In the genomic region with DNA sequence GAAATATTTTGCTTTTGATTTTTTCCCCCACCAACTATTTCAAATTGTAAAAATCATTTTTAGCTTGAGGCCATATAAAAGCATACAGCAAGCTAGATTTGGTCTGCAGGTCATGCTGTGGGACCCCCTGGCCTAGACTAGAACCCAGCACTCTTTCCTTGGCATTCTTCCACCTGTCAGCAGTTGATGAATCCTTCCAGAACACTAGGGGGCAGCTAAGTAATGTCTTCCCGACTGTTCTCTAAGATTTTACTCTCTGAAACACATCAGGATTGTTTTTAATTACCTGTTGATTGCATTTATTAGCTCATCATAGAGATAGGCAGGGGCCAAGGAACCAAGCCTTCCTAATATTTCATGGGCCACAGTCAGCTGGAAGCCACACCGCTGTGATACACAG, we compare ENCODE assay signal across 12 cellular contexts.
DNase-seq lines count a peak whose midpoint lies in the region; ATAC-seq, FAIRE-seq and TF ChIP-seq lines count a peak whose summit lies in the region.
"Had no signal": no experiment of that assay in that cellular context is flagged by ENCODE, and none has a peak within 500 bp of the region (broad histone marks: within the 10 kb centered on the region; RNA-seq: fewer than 3 reads in every experiment).

No MANE protein-coding gene starts in this region.

- no peak for FAIRE-seq in HTR-8/SVneo (lab: Jason Lieb, UNC)

- no peak overlapping the region for H3K9ac ChIP-seq in liver (ENCODE audit: low read depth in 1 of 2, low read length in 2 of 2)

- H3K27me3 ChIP-seq in Caco-2 (replicated peaks; ENCODE audit: control insufficient read depth, insufficient read depth, low read length) (no peaks in the 10 kb centered on the region), liver (ENCODE audit: control insufficient read depth in 4 of 4, insufficient read depth in 4 of 4, low read length in 3 of 4) (no peaks in the 10 kb centered on the region)

- H3K4me3 ChIP-seq in Caco-2 (ENCODE audit: low read depth, low read length): no peak overlapping the region
- H3K4me3 ChIP-seq in HEK293 (ENCODE audit: low read depth, low read length): no peak overlapping the region
- no peak overlapping the region for H3K4me3 ChIP-seq in liver (ENCODE audit: low read depth in 1 of 3, low read length in 3 of 3)

- H3K4me1 ChIP-seq in Caco-2: peaks cover 13% of the 10 kb centered on the region
- H3K4me1 ChIP-seq in HEK293 (ENCODE audit: control insufficient read depth, insufficient read depth, low read length): no peaks in the 10 kb centered on the region
- no peaks in the 10 kb centered on the region for H3K4me1 ChIP-seq in liver (ENCODE audit: control insufficient read depth in 4 of 4, insufficient read depth in 4 of 4, low read length in 3 of 4)

- peak; percentile 26 to 48 for TF ChIP-seq RAD21 in liver (IDR thresholded peaks at IDR 0.05)

- intact Hi-C loops in Caco-2 (cut with micrococcal nuclease; ENCODE audit: unreplicated experiment): no loop called here

- H3K36me3 Mint-ChIP-seq in Caco-2 (ENCODE audit: insufficient read depth, unreplicated experiment) (no peaks in the 10 kb centered on the region), WTC11 (peaks cover 6% of the 10 kb centered on the region; the same call in 1 of the 2 replicates)

- TF ChIP-seq CTCF in Caco-2 (IDR thresholded peaks at IDR 0.05; ENCODE audit: insufficient read depth in 1 of 2, low read depth in 1 of 2, low read length in 1 of 2, severe bottlenecking in 1 of 2, unreplicated experiment in 1 of 2) (peak; percentile 16 to 21), HEK293 (tag by site-specific recombination; IDR thresholded peaks at IDR 0.05) (no peak), WTC11 (IDR thresholded peaks at IDR 0.05) (no peak), liver (IDR thresholded peaks at IDR 0.05; ENCODE audit: low read depth, low read length, missing input control) (no peak)

- no TSS peak for BruUV-seq in Caco-2 (replicated peaks; lab: Mats Ljungman, UMichigan)

- POLR2A ChIA-PET in Caco-2 (lab: Charles Lee) (no interaction called here), HEK293 (lab: Yijun Ruan, JAX) (no interaction called here), WTC11 (lab: Charles Lee) (no interaction called here)

- peaks cover 8% of the 10 kb centered on the region for H3K9me3 Mint-ChIP-seq in Caco-2 (ENCODE audit: unreplicated experiment)
- H3K9me3 Mint-ChIP-seq in WTC11: peaks cover 10% of the 10 kb centered on the region
- H3K9me3 Mint-ChIP-seq: central memory CD8-positive, alpha-beta T cell had no signal

- DNase-seq in Caco-2 (no peak), WTC11 (ENCODE audit: low spot score) (no peak), cerebellar nuclear complex (lab: John Stamatoyannopoulos, UW) (no peak), T1000 (lab: John Stamatoyannopoulos, UW) (no peak), HTR-8/SVneo (ENCODE audit: insufficient read length, low spot score) (no peak)
- no peak for DNase-seq in stimulated activated CD4-positive, alpha-beta T cell treated with anti-CD3 and anti-CD28 coated beads, Interleukin-1b, Interleukin-23, amount 100 ng/mL, for 48 hours
- DNase-seq: KG1, occipital lobe, SHP77 had no signal

- ATAC-seq in WTC11: peak; percentile 48; the same call in 1 of the 2 replicates

- H3K4me3 Mint-ChIP-seq in Caco-2 (ENCODE audit: unreplicated experiment): no peak overlapping the region
- no peak overlapping the region for H3K4me3 Mint-ChIP-seq in WTC11
- H3K4me3 Mint-ChIP-seq: central memory CD8-positive, alpha-beta T cell had no signal

- no peak overlapping the region for H3K27ac Mint-ChIP-seq in Caco-2 (ENCODE audit: unreplicated experiment)
- H3K27ac Mint-ChIP-seq in WTC11: no peak overlapping the region

- H3K4me1 Mint-ChIP-seq in Caco-2 (ENCODE audit: low read depth, unreplicated experiment) (no peaks in the 10 kb centered on the region), WTC11 (no peaks in the 10 kb centered on the region)
- H3K4me1 Mint-ChIP-seq: central memory CD8-positive, alpha-beta T cell had no signal

- CTCF ChIA-PET in Caco-2 (lab: Charles Lee) (no interaction called here), HEK293 (lab: Yijun Ruan, JAX) (interaction anchor here (0.6 to 0.8 kb wide), 6 partner anchors 13 to 747 kb away, joined by 3 to 4 read pairs (median 3); no protein-coding TSS in a partner anchor), WTC11 (lab: Charles Lee) (interaction anchor here (0.6 to 2.0 kb wide), 13 partner anchors 9 to 1001 kb away, joined by 3 to 10 read pairs (median 4); no protein-coding TSS in a partner anchor)

- 63% methylated on average over 2 of the region's 2 CpGs for WGBS in liver

- no peaks in the 10 kb centered on the region for H3K36me3 ChIP-seq in Caco-2 (ENCODE audit: control insufficient read depth, insufficient read depth, low read length)
- no peaks in the 10 kb centered on the region for H3K36me3 ChIP-seq in HEK293 (ENCODE audit: control insufficient read depth in 2 of 2, insufficient read depth in 1 of 2, low read length in 2 of 2)
- H3K36me3 ChIP-seq in liver (ENCODE audit: control insufficient read depth in 4 of 4, insufficient read depth in 3 of 4, low read depth in 1 of 4, low read length in 3 of 4): peaks cover 0 to 1% (median 0%) of the 10 kb centered on the region in 4 donors

- H3K27ac ChIP-seq in HEK293 (ENCODE audit: extremely low read depth, low read depth, low read length) (no peak overlapping the region), liver (ENCODE audit: low read depth in 1 of 2, low read length in 2 of 2) (no peak overlapping the region)

- H3K27me3 Mint-ChIP-seq in Caco-2 (ENCODE audit: insufficient read depth, unreplicated experiment) (no peaks in the 10 kb centered on the region), WTC11 (ENCODE audit: low read depth) (no peaks in the 10 kb centered on the region)

- H3K9me3 ChIP-seq in Caco-2: no peaks in the 10 kb centered on the region
- no peaks in the 10 kb centered on the region for H3K9me3 ChIP-seq in HEK293 (ENCODE audit: control insufficient read depth, insufficient read depth, low read depth, low read length)
- no peaks in the 10 kb centered on the region for H3K9me3 ChIP-seq in liver (ENCODE audit: control insufficient read depth in 4 of 4, low read length in 3 of 4)

TF ChIP-seq in HEK293, 187 proteins besides CTCF, POLR2A, EP300 and RAD21:
- TF ChIP-seq ZNF654 (tag by site-specific recombination; IDR thresholded peaks at IDR 0.05; ENCODE audit: low read depth) (0 out of 2 replicates have a peak, but pooled peaks have one; percentile 18), SCRT2 (tag by site-specific recombination; IDR thresholded peaks at IDR 0.05) (0 out of 2 replicates have a peak, but pooled peaks have one; percentile 29), ZIC2 (tag by site-specific recombination; IDR thresholded peaks at IDR 0.05) (peak; percentile 70), TRIM28 (IDR thresholded peaks at IDR 0.05; ENCODE audit: borderline replicate concordance, low read length) (no peak), ZNF549 (tag by site-specific recombination; IDR thresholded peaks at IDR 0.05) (no peak), ZNF623 (tag by site-specific recombination; IDR thresholded peaks at IDR 0.05) (no peak)

TF ChIP-seq in WTC11, 78 proteins besides CTCF, POLR2A, EP300 and RAD21 (continues in another document):
- TF ChIP-seq NR1H2 (CRISPR knock-in tag; IDR thresholded peaks at IDR 0.05): no peak
- TF ChIP-seq NFATC4 (CRISPR knock-in tag; IDR thresholded peaks at IDR 0.05): no peak
- TF ChIP-seq, protein P1, sequence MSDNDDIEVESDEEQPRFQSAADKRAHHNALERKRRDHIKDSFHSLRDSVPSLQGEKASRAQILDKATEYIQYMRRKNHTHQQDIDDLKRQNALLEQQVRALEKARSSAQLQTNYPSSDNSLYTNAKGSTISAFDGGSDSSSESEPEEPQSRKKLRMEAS (CRISPR knock-in tag; IDR thresholded peaks at IDR 0.05): no peak
- TF ChIP-seq, protein P2, sequence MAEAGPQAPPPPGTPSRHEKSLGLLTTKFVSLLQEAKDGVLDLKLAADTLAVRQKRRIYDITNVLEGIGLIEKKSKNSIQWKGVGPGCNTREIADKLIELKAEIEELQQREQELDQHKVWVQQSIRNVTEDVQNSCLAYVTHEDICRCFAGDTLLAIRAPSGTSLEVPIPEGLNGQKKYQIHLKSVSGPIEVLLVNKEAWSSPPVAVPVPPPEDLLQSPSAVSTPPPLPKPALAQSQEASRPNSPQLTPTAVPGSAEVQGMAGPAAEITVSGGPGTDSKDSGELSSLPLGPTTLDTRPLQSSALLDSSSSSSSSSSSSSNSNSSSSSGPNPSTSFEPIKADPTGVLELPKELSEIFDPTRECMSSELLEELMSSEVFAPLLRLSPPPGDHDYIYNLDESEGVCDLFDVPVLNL (CRISPR knock-in tag; IDR thresholded peaks at IDR 0.05; ENCODE audit: borderline replicate concordance, low read depth): no peak
- TF ChIP-seq, protein P3, sequence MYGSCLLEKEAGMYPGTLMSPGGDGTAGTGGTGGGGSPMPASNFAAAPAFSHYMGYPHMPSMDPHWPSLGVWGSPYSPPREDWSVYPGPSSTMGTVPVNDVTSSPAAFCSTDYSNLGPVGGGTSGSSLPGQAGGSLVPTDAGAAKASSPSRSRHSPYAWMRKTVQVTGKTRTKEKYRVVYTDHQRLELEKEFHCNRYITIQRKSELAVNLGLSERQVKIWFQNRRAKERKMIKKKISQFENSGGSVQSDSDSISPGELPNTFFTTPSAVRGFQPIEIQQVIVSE (CRISPR knock-in tag; IDR thresholded peaks at IDR 0.05; ENCODE audit: borderline replicate concordance): no peak

TF ChIP-seq in liver, 16 proteins besides CTCF, POLR2A, EP300 and RAD21:
- TF ChIP-seq, protein P4, sequence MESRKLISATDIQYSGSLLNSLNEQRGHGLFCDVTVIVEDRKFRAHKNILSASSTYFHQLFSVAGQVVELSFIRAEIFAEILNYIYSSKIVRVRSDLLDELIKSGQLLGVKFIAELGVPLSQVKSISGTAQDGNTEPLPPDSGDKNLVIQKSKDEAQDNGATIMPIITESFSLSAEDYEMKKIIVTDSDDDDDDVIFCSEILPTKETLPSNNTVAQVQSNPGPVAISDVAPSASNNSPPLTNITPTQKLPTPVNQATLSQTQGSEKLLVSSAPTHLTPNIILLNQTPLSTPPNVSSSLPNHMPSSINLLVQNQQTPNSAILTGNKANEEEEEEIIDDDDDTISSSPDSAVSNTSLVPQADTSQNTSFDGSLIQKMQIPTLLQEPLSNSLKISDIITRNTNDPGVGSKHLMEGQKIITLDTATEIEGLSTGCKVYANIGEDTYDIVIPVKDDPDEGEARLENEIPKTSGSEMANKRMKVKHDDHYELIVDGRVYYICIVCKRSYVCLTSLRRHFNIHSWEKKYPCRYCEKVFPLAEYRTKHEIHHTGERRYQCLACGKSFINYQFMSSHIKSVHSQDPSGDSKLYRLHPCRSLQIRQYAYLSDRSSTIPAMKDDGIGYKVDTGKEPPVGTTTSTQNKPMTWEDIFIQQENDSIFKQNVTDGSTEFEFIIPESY (IDR thresholded peaks at IDR 0.05): no peak
- TF ChIP-seq, protein P1 (IDR thresholded peaks at IDR 0.05): no peak
- TF ChIP-seq NR2F2 (IDR thresholded peaks at IDR 0.05): no peak
- TF ChIP-seq JUND (IDR thresholded peaks at IDR 0.05): no peak

Comparison
In these comparisons a context has a peak if more than half of its experiments do, and no peak if none do; other contexts are left out.
1. CTCF ChIP-seq: peak in Caco-2 (2 of 2); none in HEK293 (single experiment), WTC11 (single experiment) and liver (single experiment).